In the genomic region with DNA sequence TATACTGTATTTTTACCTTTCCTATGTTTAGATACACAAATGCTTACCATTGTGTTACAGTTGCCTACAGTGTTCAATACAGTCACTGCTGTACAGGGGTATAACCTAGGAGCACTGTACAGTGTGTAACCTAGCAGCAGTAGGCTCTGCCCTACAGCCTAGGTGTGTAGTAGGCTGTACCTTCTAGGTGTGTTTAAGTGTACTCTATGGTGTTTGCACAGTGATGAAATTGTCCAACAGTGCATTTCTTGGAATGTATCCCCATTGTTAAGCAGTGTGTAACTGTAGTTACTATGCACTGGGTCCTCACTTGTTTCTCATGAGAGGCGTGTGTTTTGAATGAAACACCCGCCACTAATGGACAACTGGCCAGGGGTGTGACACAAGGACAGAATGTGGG, we compare ENCODE assay signal across 24 cellular contexts.
"Had no signal": no experiment of that assay in that cellular context is flagged by ENCODE, and none has a peak within 500 bp of the region (broad histone marks: within the 10 kb centered on the region; RNA-seq: fewer than 3 reads in every experiment).

No MANE protein-coding gene starts in this region.

- H3K9me3 ChIP-seq: ovary, psoas muscle, right lobe of liver, sigmoid colon, stomach, thoracic aorta, thyroid gland, tibial nerve, vagina had no signal

- H3K27ac ChIP-seq: neural progenitor cell, ovary, parathyroid adenoma, psoas muscle, right lobe of liver, sigmoid colon, stomach, thoracic aorta, thyroid gland, tibial nerve, vagina had no signal

- H3K27me3 ChIP-seq: neural progenitor cell, ovary, right lobe of liver, stomach, thyroid gland, tibial nerve, vagina had no signal

- H3K4me3 ChIP-seq: neural progenitor cell, ovary, psoas muscle, right lobe of liver, sigmoid colon, stomach, thoracic aorta, thyroid gland, tibial nerve, vagina had no signal

- DNase-seq: natural killer cell; occipital lobe; ovary; posterior cingulate gyrus; psoas muscle; right cardiac atrium; right lobe of liver; sigmoid colon; small intestine; stimulated activated CD4-positive, alpha-beta T cell treated with anti-CD3 and anti-CD28 coated beads, Interleukin-15, amount 100 ng/mL, for 24 hours; stimulated activated CD4-positive, alpha-beta T cell treated with anti-CD3 and anti-CD28 coated beads, Interleukin-2, amount 100 ng/mL, for 24 hours; stimulated activated CD4-positive, alpha-beta T cell treated with anti-CD3 and anti-CD28 coated beads, Interleukin-2, amount 100 ng/mL, for 48 hours; stimulated activated CD4-positive, alpha-beta T cell treated with anti-CD3 and anti-CD28 coated beads, Interleukin-4, amount 100 ng/mL, for 24 hours; stimulated activated naive B cell treated with anti-CD40 and anti-IgM and Interleukin-4, amounts not matched to agents 10 μg/mL and 1 μg/mL and 100 μg/mL, for 72 hours; stimulated activated naive CD4-positive, alpha-beta T cell treated with Interleukin-2 at 50 U/mL for 16 hours; stomach; thyroid gland; trophoblast cell had no signal

- H3K4me1 ChIP-seq: neural progenitor cell, parathyroid adenoma, psoas muscle, right lobe of liver, sigmoid colon, stomach, thyroid gland, vagina had no signal

- ATAC-seq: natural killer cell; psoas muscle; right cardiac atrium; right lobe of liver; stimulated activated effector memory CD8-positive, alpha-beta T cell treated with anti-CD3 and anti-CD28 coated beads, Interleukin-12 subunit alpha, Interleukin-12 subunit beta, amount 100 ng/mL, for 72 hours; stimulated activated naive B cell treated with anti-CD40 and anti-IgM and Interleukin-4, amounts not matched to agents 10 μg/mL and 1 μg/mL and 100 μg/mL, for 72 hours had no signal

- H3K36me3 ChIP-seq: neural progenitor cell, ovary, right lobe of liver, sigmoid colon, stomach, thoracic aorta, thyroid gland, tibial nerve, vagina had no signal
